16 cellular contexts compared by ENCODE assay signal in the genomic region with DNA sequence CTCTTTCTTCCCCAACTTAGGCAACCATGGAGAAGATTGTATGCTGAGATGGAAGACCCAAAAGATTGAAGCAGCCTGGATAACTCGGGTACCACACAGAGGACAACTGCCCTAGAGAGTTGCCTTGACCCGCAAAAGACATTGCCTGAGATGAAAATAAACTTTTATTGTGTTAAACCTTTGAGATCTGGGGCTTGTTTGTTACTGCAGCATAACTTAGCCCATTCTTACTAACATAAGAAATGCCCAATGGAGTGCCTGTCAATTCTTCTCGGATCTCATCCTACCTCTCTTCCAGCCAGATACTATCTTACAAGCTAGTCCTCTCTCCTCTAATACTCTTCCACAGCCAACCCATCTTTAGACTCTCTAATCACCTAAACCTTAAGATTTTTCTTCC.
"Had no signal": no experiment of that assay in that cellular context is flagged by ENCODE, and none has a peak within 500 bp of the region (broad histone marks: within the 10 kb centered on the region; RNA-seq: fewer than 3 reads in every experiment).

No MANE protein-coding gene starts in this region.

- H3K4me1 ChIP-seq: sigmoid colon, thyroid gland had no signal

- DNase-seq: activated CD4-positive, alpha-beta T cell treated with anti-CD3 and anti-CD28 coated beads, Interleukin-2, amount 50 U/mL, for 48 hours; activated effector memory CD4-positive, alpha-beta T cell treated with Interleukin-2 at 50 U/mL for 16 hours; activated naive CD8-positive, alpha-beta T cell treated with anti-CD3 and anti-CD28 coated beads for 36 hours; amygdala; dermis blood vessel endothelial cell; foreskin fibroblast; sigmoid colon; stimulated activated naive CD4-positive, alpha-beta T cell; thyroid gland had no signal

- H3K27me3 ChIP-seq: cardiac muscle cell, sigmoid colon, thyroid gland had no signal

- H3K9me3 ChIP-seq: thyroid gland had no signal

- H3K4me1 Mint-ChIP-seq: memory B cell, nephron had no signal

- H3K4me3 ChIP-seq: cardiac muscle cell, sigmoid colon, thyroid gland had no signal

- H3K4me3 Mint-ChIP-seq: activated naive CD8-positive, alpha-beta T cell treated with anti-CD3 and anti-CD28 coated beads for 36 hours; activated T-cell treated with anti-CD3 and anti-CD28 coated beads, Interleukin-2, amount 50 U/mL, for 24 hours; memory B cell; nephron had no signal

- H3K27me3 Mint-ChIP-seq: activated naive CD8-positive, alpha-beta T cell treated with anti-CD3 and anti-CD28 coated beads for 36 hours; activated T-cell treated with anti-CD3 and anti-CD28 coated beads, Interleukin-2, amount 50 U/mL, for 24 hours had no signal

- ATAC-seq: SK-N-SH treated with all-trans-retinoic acid at 6 μM for 48 hours had no signal

- H3K27ac ChIP-seq: cardiac muscle cell, epithelial cell of prostate, parathyroid adenoma, sigmoid colon, thyroid gland had no signal

- H3K27ac Mint-ChIP-seq: memory B cell, nephron had no signal

- H3K36me3 ChIP-seq: cardiac muscle cell, sigmoid colon, thyroid gland had no signal
